22 cellular contexts compared by ENCODE assay signal in the genomic region with DNA sequence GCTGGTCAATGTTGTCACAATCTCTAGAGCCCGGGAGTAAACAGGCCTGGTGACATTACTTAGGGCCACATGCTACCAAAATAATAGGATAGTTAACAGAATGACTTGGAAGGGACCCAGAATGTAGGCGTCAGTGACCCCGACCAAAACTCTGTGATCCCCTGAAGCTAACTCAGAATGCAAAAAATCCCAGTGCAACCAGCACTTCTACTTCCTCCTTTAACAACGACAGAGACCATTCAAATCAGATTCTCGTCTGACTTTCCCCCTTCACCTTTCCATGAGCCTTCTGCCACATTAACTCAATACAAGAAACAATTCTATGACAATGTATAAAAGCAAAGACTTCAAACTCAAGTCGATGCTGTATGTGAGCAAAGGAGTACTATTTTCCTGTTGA.
"Had no signal": no experiment of that assay in that cellular context is flagged by ENCODE, and none has a peak within 500 bp of the region (broad histone marks: within the 10 kb centered on the region; RNA-seq: fewer than 3 reads in every experiment).

No MANE protein-coding gene starts in this region.

- H3K27ac Mint-ChIP-seq: activated CD8-positive, alpha-beta T cell treated with anti-CD3 and anti-CD28 coated beads, Interleukin-2, amount 10 ng/mL, durations not matched to agents 7 days and 5 days; activated naive CD8-positive, alpha-beta T cell treated with anti-CD3 and anti-CD28 coated beads, Interleukin-2, amount 50 U/mL, for 24 hours; activated T-helper 1 cell treated with anti-CD3 and anti-CD28 coated beads, Interleukin-12 subunit alpha, Interleukin-12 subunit beta, Interleukin-2, Interleukin-4 antibody, amounts not matched to agents 30 ng/mL and 10 ng/mL and 1 ng/mL, durations not matched to agents 14 hours and 24 hours and 36 hours; nephron; stimulated activated effector memory CD8-positive, alpha-beta T cell treated with anti-CD3 and anti-CD28 coated beads, Interleukin-12 subunit alpha, Interleukin-12 subunit beta, amount 100 ng/mL, for 72 hours had no signal

- H3K4me3 Mint-ChIP-seq: activated CD8-positive, alpha-beta T cell treated with anti-CD3 and anti-CD28 coated beads, Interleukin-2, amount 10 ng/mL, durations not matched to agents 7 days and 5 days; activated naive CD8-positive, alpha-beta T cell treated with anti-CD3 and anti-CD28 coated beads, Interleukin-2, amount 50 U/mL, for 24 hours; activated T-helper 1 cell treated with anti-CD3 and anti-CD28 coated beads, Interleukin-12 subunit alpha, Interleukin-12 subunit beta, Interleukin-2, Interleukin-4 antibody, amounts not matched to agents 30 ng/mL and 10 ng/mL and 1 ng/mL, durations not matched to agents 14 hours and 24 hours and 36 hours; nephron; stimulated activated effector memory CD8-positive, alpha-beta T cell treated with anti-CD3 and anti-CD28 coated beads, Interleukin-12 subunit alpha, Interleukin-12 subunit beta, amount 100 ng/mL, for 72 hours had no signal

- FAIRE-seq: endometrium had no signal

- H3K4me3 ChIP-seq: heart right ventricle, ovary, transverse colon, uterus had no signal

- H3K4me1 ChIP-seq: uterus had no signal

- H3K9me3 ChIP-seq: heart right ventricle, neutrophil, ovary, transverse colon, uterus had no signal

- H3K27ac ChIP-seq: heart right ventricle, neutrophil, ovary, transverse colon, uterus had no signal

- H3K4me1 Mint-ChIP-seq: activated naive CD8-positive, alpha-beta T cell treated with anti-CD3 and anti-CD28 coated beads, Interleukin-2, amount 50 U/mL, for 24 hours; stimulated activated effector memory CD8-positive, alpha-beta T cell treated with anti-CD3 and anti-CD28 coated beads, Interleukin-12 subunit alpha, Interleukin-12 subunit beta, amount 100 ng/mL, for 72 hours had no signal

- H3K36me3 Mint-ChIP-seq: stimulated activated effector memory CD8-positive, alpha-beta T cell treated with anti-CD3 and anti-CD28 coated beads, Interleukin-12 subunit alpha, Interleukin-12 subunit beta, amount 100 ng/mL, for 72 hours had no signal

- H3K27me3 ChIP-seq: heart right ventricle, neutrophil, ovary, transverse colon, uterus had no signal

- H3K27me3 Mint-ChIP-seq: activated naive CD8-positive, alpha-beta T cell treated with anti-CD3 and anti-CD28 coated beads, Interleukin-2, amount 50 U/mL, for 24 hours had no signal

- H3K36me3 ChIP-seq: heart right ventricle, neutrophil, ovary, transverse colon, uterus had no signal

- H3K9me3 Mint-ChIP-seq: activated naive CD8-positive, alpha-beta T cell treated with anti-CD3 and anti-CD28 coated beads, Interleukin-2, amount 50 U/mL, for 24 hours; activated T-helper 1 cell treated with anti-CD3 and anti-CD28 coated beads, Interleukin-12 subunit alpha, Interleukin-12 subunit beta, Interleukin-2, Interleukin-4 antibody, amounts not matched to agents 30 ng/mL and 10 ng/mL and 1 ng/mL, durations not matched to agents 14 hours and 24 hours and 36 hours; nephron; stimulated activated effector memory CD8-positive, alpha-beta T cell treated with anti-CD3 and anti-CD28 coated beads, Interleukin-12 subunit alpha, Interleukin-12 subunit beta, amount 100 ng/mL, for 72 hours had no signal

- DNase-seq: activated CD4-positive, alpha-beta T cell treated with anti-CD3 and anti-CD28 coated beads for 1 hour; activated CD4-positive, alpha-beta T cell treated with anti-CD3 and anti-CD28 coated beads, Interleukin-2, amount 50 U/mL, for 1 hour; activated CD8-positive, alpha-beta T cell treated with anti-CD3 and anti-CD28 coated beads, Interleukin-2, amount 10 ng/mL, durations not matched to agents 7 days and 5 days; activated gamma-delta T cell; activated naive CD4-positive, alpha-beta T cell treated with anti-CD3 and anti-CD28 coated beads, Interleukin-2, amount 50 U/mL, for 16 hours; activated naive CD8-positive, alpha-beta T cell treated with anti-CD3 and anti-CD28 coated beads, Interleukin-2, amount 50 U/mL, for 24 hours; effector CD4-positive, alpha-beta T cell; foreskin fibroblast; heart right ventricle; islet precursor cell; left cardiac atrium; mesenchymal stem cell; ovary; right cardiac atrium; stimulated activated CD4-positive, alpha-beta T cell treated with anti-CD3 and anti-CD28 coated beads, Interleukin-12 subunit alpha, Interleukin-12 subunit beta, amount 100 ng/mL, for 4 hours; transverse colon; uterus had no signal
